19 cellular contexts compared by ENCODE assay signal in the genomic region with DNA sequence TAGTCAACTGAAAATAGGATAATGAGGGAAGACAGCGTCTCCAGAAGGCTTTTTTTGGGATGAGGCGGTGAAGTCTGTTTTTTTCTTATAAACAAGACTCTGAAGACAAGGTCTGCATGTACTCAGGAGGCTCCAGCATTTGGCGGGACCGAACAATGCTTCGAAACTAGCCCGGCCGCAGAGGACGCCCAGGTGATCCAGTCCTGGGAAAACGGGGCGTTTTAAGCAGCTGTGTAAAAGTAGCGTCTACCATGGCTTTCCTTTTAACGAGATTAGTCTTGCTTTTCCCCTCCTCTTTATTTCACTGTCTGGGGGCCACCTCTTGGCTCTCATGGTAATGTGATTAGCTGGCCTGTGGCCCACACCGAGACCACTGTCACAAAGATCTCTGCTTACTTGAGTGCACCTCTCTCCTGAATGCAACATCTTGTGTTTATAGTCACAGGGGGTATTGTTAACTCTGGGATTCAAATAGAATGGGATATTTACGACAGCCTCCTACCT. TPM values are rescaled to one million over a fixed set of nuclear protein-coding genes. Genes with fewer than 3 reads are reported as not detected.
DNase-seq lines count a peak whose midpoint lies in the region; ATAC-seq, FAIRE-seq and TF ChIP-seq lines count a peak whose summit lies in the region.
"Had no signal": no experiment of that assay in that cellular context is flagged by ENCODE, and none has a peak within 500 bp of the region (broad histone marks: within the 10 kb centered on the region; RNA-seq: fewer than 3 reads in every experiment).

No MANE protein-coding gene starts in this region.

- POLR2A ChIA-PET in HepG2 (lab: Yijun Ruan, JAX): interaction anchor here (1.8 to 2.9 kb wide), 3 partner anchors 8 to 56 kb away, joined by 7 to 28 read pairs (median 8); no protein-coding TSS in a partner anchor
- POLR2A ChIA-PET in A673 (lab: Charles Lee; ENCODE audit: low non-redundant PET): no interaction called here

- no peaks in the 10 kb centered on the region for H3K36me3 ChIP-seq in HepG2 (replicated peaks in 1 of 2; ENCODE audit: control insufficient read depth in 1 of 2, insufficient read depth in 2 of 2, low read length in 2 of 2)
- H3K36me3 ChIP-seq in right lobe of liver: no peaks in the 10 kb centered on the region
- H3K36me3 ChIP-seq in A673 (ENCODE audit: insufficient read depth, low read length, poor library complexity, severe bottlenecking): no peaks in the 10 kb centered on the region
- H3K36me3 ChIP-seq: BLaER1 treated with 17β-estradiol and CSF1 and Interleukin-3, amounts not matched to agents 10 nM and 100 nM; HAP-1 had no signal

- no TSS peak for BruUV-seq in HepG2 (replicated peaks; lab: Mats Ljungman, UMichigan)
- BruUV-seq in A673 (replicated peaks; lab: Mats Ljungman, UMichigan): no TSS peak

- peak overlapping the region; percentile 65 for H2AFZ ChIP-seq in HepG2 (ENCODE audit: low read length)

- H3K79me2 ChIP-seq in HepG2 (ENCODE audit: insufficient read depth, low read length): no peaks in the 10 kb centered on the region

- no peak for TF ChIP-seq EP300 in HepG2 (IDR thresholded peaks at IDR 0.05; ENCODE audit: low read depth in 2 of 2, low read length in 2 of 2)
- TF ChIP-seq EP300 in HepG2 (CRISPR knock-in tag; IDR thresholded peaks at IDR 0.05; ENCODE audit: borderline replicate concordance): no peak

- peak overlapping the region; percentile 95 for H3K27ac ChIP-seq in HepG2 (ENCODE audit: extremely low read length, insufficient read depth, low read length)
- H3K27ac ChIP-seq in right lobe of liver: no peak overlapping the region
- H3K27ac ChIP-seq in A673 (ENCODE audit: low read depth, low read length, poor library complexity, severe bottlenecking): no peak overlapping the region
- H3K27ac ChIP-seq: BLaER1 treated with 17β-estradiol and CSF1 and Interleukin-3, amounts not matched to agents 10 nM and 100 nM had no signal

- no peaks in the 10 kb centered on the region for H4K20me1 ChIP-seq in HepG2 (ENCODE audit: insufficient read depth, low read length)
- H4K20me1 ChIP-seq: BLaER1 treated with 17β-estradiol and CSF1 and Interleukin-3, amounts not matched to agents 10 nM and 100 nM had no signal

- H3K9ac ChIP-seq in HepG2 (ENCODE audit: insufficient read depth, low read depth, low read length): no peak overlapping the region
- H3K9ac ChIP-seq: BLaER1 treated with 17β-estradiol and CSF1 and Interleukin-3, amounts not matched to agents 10 nM and 100 nM had no signal

- no peak overlapping the region for H3K4me3 ChIP-seq in HepG2 (replicated peaks in 1 of 3; ENCODE audit: insufficient read depth in 1 of 3, low read depth in 2 of 3, low read length in 3 of 3)
- no peak overlapping the region for H3K4me3 ChIP-seq in right lobe of liver
- H3K4me3 ChIP-seq in A673 (ENCODE audit: low read depth, low read length, poor library complexity, severe bottlenecking): no peak overlapping the region
- H3K4me3 ChIP-seq: BLaER1 treated with 17β-estradiol and CSF1 and Interleukin-3, amounts not matched to agents 10 nM and 100 nM; HAP-1 had no signal

- H3K9me3 ChIP-seq in HepG2 (ENCODE audit: low read length) (no peaks in the 10 kb centered on the region), right lobe of liver (no peaks in the 10 kb centered on the region), A673 (ENCODE audit: low read depth, low read length, poor library complexity, severe bottlenecking) (no peaks in the 10 kb centered on the region)
- H3K9me3 ChIP-seq: HAP-1 had no signal

- WGBS in HepG2 (ENCODE audit: low lambda C conversion rate): 96% methylated on average over 14 of the region's 14 CpGs
- WGBS in right lobe of liver (ENCODE audit: insufficient coverage, low coverage, low lambda C conversion rate, missing lambda C conversion rate): 87% methylated on average over 12 of the region's 14 CpGs

- H3K4me1 ChIP-seq in HepG2 (ENCODE audit: insufficient read depth, low read length) (peaks cover 33% of the 10 kb centered on the region), right lobe of liver (peaks cover 0 to 9% (median 0%) of the 10 kb centered on the region in 4 donors), A673 (ENCODE audit: insufficient read depth, low read length, poor library complexity, severe bottlenecking) (no peaks in the 10 kb centered on the region)
- H3K4me1 ChIP-seq: HAP-1 had no signal

- H3K27me3 ChIP-seq in HepG2 (ENCODE audit: control insufficient read depth in 1 of 2, insufficient read depth in 2 of 2, low read length in 2 of 2): no peaks in the 10 kb centered on the region
- no peaks in the 10 kb centered on the region for H3K27me3 ChIP-seq in right lobe of liver
- peaks cover 18% of the 10 kb centered on the region for H3K27me3 ChIP-seq in A673 (replicated peaks; ENCODE audit: insufficient read depth, low read depth, low read length, poor library complexity)
- H3K27me3 ChIP-seq: BLaER1 treated with 17β-estradiol and CSF1 and Interleukin-3, amounts not matched to agents 10 nM and 100 nM had no signal

- no peak for TF ChIP-seq RAD21 in HepG2 (CRISPR knock-in tag; IDR thresholded peaks at IDR 0.05)

- no peak for DNase-seq in HepG2 (ENCODE audit: low spot score)
- no peak for DNase-seq in right lobe of liver
- DNase-seq in NCI-H82 treated with DMSO at 0.1 percent for 48 hours (lab: John Stamatoyannopoulos, UW; ENCODE audit: unreplicated experiment): peak; percentile 68
- peak; percentile 1 for DNase-seq in iPS-NIHi11 (ENCODE audit: low spot score)
- DNase-seq in A673 (ENCODE audit: low spot score): no peak
- DNase-seq in posterior vena cava (ENCODE audit: low spot score): no peak
- DNase-seq in HCEC 1CT: no peak
- DNase-seq in activated CD8-positive, alpha-beta memory T cell treated with anti-CD3 and anti-CD28 coated beads, Interleukin-2, amount 50 U/mL, for 4 hours: no peak
- DNase-seq: 8988T; ACHN; CD4-positive, CD25-positive, alpha-beta regulatory T cell; DMS 273 treated with DMSO at 0.1 percent for 48 hours; EL; GDM1; IMR-90 had no signal

- intact Hi-C loops in HepG2 (cut with micrococcal nuclease; ENCODE audit: unreplicated experiment) (no loop called here), right lobe of liver (cut with DNase I) (no loop called here), A673 (cut with micrococcal nuclease; ENCODE audit: unreplicated experiment) (no loop called here), posterior vena cava (cut with DNase I) (no loop called here)

- TF ChIP-seq POLR2A in HepG2 (IDR thresholded peaks at IDR 0.05; ENCODE audit: insufficient read depth in 1 of 2, low read depth in 2 of 2, low read length in 2 of 2) (no peak), right lobe of liver (IDR thresholded peaks at IDR 0.05) (no peak)

- CTCF ChIA-PET in HepG2 (lab: Yijun Ruan, JAX; ENCODE audit: low intra/inter-chr PET ratio, low total read pairs): no interaction called here
- CTCF ChIA-PET in A673 (lab: Charles Lee): no interaction called here

- no peak for ATAC-seq in HepG2
- no peak for ATAC-seq in right lobe of liver

- TF ChIP-seq CTCF in HepG2 (CRISPR knock-in tag; IDR thresholded peaks at IDR 0.05): no peak
- TF ChIP-seq CTCF in right lobe of liver (IDR thresholded peaks at IDR 0.05): no peak
- no peak for TF ChIP-seq CTCF in A673 (conservative IDR thresholded peaks at IDR 0.05; ENCODE audit: low read depth, low read length)

- peak overlapping the region; percentile 84; the same call in 1 of the 2 replicates for H3K4me2 ChIP-seq in HepG2 (ENCODE audit: low read depth, low read length)
- H3K4me2 ChIP-seq: BLaER1 treated with 17β-estradiol and CSF1 and Interleukin-3, amounts not matched to agents 10 nM and 100 nM had no signal

- in situ Hi-C loops in HepG2 (cut with HindIII; ENCODE audit: extremely low pct_ligation_motif_present, low pct_unique_long_range_greater_than_20kb): no loop called here

- no peak for FAIRE-seq in HepG2 (lab: Jason Lieb, UNC)
- FAIRE-seq: GM12892, H1 had no signal

RNA-seq across cellular contexts. Expression of a gene that starts 29.4 kb away (rescaled TPM):
- 122 and 176 TPM in 2 replicates for total RNA-seq in HepG2 (2016; rRNA removed; fragmentation: Illumina TruSeq; extraction: Trizol)
- total RNA-seq in HepG2 (2016; cell fraction: cytosol; rRNA removed; fragmentation: Illumina TruSeq; extraction: Trizol; ENCODE audit: low read depth): 1,005 and 1,074 TPM in 2 replicates
- total RNA-seq in HepG2 (2016; cell fraction: insoluble cytoplasmic fraction; rRNA removed; fragmentation: Illumina TruSeq; extraction: Trizol): 110 and 173 TPM in 2 replicates
- total RNA-seq in HepG2 (2016; cell fraction: membrane; rRNA removed; fragmentation: Illumina TruSeq; extraction: Trizol): 817 and 824 TPM in 2 replicates
- total RNA-seq in HepG2 (2016; cell fraction: nucleus; rRNA removed; fragmentation: Illumina TruSeq; extraction: Trizol): 71.9 and 77.8 TPM in 2 replicates
- 36.0 and 42.1 TPM in 2 replicates for polyA plus RNA-seq in HepG2 (2011; rRNA removed)
- polyA plus RNA-seq in HepG2 (2011; cell fraction: cytosol; rRNA removed): 36.5 and 39.7 TPM in 2 replicates
- polyA plus RNA-seq in HepG2 (2011; cell fraction: nucleus; rRNA removed): 30.0 and 32.8 TPM in 2 replicates
- 67.4 and 79.3 TPM in 2 replicates for polyA plus RNA-seq in HepG2 (2012)
- 1,318 and 1,338 TPM in 2 replicates for polyA plus RNA-seq in HepG2 (2016; cell fraction: cytosol; fragmentation: Illumina TruSeq; extraction: Trizol; ENCODE audit: low read depth)
- 121 and 126 TPM in 2 replicates for polyA plus RNA-seq in HepG2 (2016; cell fraction: insoluble cytoplasmic fraction; fragmentation: Illumina TruSeq; extraction: Trizol; ENCODE audit: low read depth)
- polyA plus RNA-seq in HepG2 (2016; cell fraction: membrane; fragmentation: Illumina TruSeq; extraction: Trizol; ENCODE audit: low read depth): 873 and 884 TPM in 2 replicates
- polyA plus RNA-seq in HepG2 (2016; cell fraction: nucleus; fragmentation: Illumina TruSeq; extraction: Trizol; ENCODE audit: insufficient read depth, low read depth): 118 and 129 TPM in 2 replicates
- 25.1 and 47.9 TPM in 2 replicates for polyA minus RNA-seq in HepG2 (2011; rRNA and poly(A)+ RNA removed; ENCODE audit: low replicate concordance)
- 16.9 and 22.6 TPM in 2 replicates for polyA minus RNA-seq in HepG2 (2011; cell fraction: cytosol; rRNA and poly(A)+ RNA removed)
- polyA minus RNA-seq in HepG2 (2011; cell fraction: nucleus; rRNA and poly(A)+ RNA removed): 16.4 and 20.8 TPM in 2 replicates
- total RNA-seq in right lobe of liver: 100 to 1,000 TPM in 2 of 6 experiments, 10 to 100 TPM in 4; 50.2 to 216 (median 64.9) TPM
- total RNA-seq in A673 (2021): 126 and 130 TPM in 2 replicates
- total RNA-seq in posterior vena cava: 10 to 100 TPM; 83.2 to 99.9 TPM

RNA-seq across cellular contexts. Expression of a gene that starts 55.3 kb away (rescaled TPM):
- total RNA-seq in HepG2 (2016; rRNA removed; fragmentation: Illumina TruSeq; extraction: Trizol) (40.6 and 59.2 TPM in 2 replicates), right lobe of liver (10 to 100 TPM; 26.5 to 46.0 (median 32.0) TPM), A673 (2021) (34.4 and 37.1 TPM in 2 replicates), posterior vena cava (10 to 100 TPM; 32.9 to 39.4 TPM)
- 23.2 and 29.0 TPM in 2 replicates for total RNA-seq in HepG2 (2016; cell fraction: cytosol; rRNA removed; fragmentation: Illumina TruSeq; extraction: Trizol; ENCODE audit: low read depth)
- total RNA-seq in HepG2 (2016; cell fraction: insoluble cytoplasmic fraction; rRNA removed; fragmentation: Illumina TruSeq; extraction: Trizol): 41.6 and 55.7 TPM in 2 replicates
- 47.8 and 50.6 TPM in 2 replicates for total RNA-seq in HepG2 (2016; cell fraction: membrane; rRNA removed; fragmentation: Illumina TruSeq; extraction: Trizol)
- total RNA-seq in HepG2 (2016; cell fraction: nucleus; rRNA removed; fragmentation: Illumina TruSeq; extraction: Trizol): 17.9 and 23.1 TPM in 2 replicates
- polyA plus RNA-seq in HepG2 (2011; rRNA removed): 24.6 and 33.7 TPM in 2 replicates
- 20.9 and 29.7 TPM in 2 replicates for polyA plus RNA-seq in HepG2 (2011; cell fraction: cytosol; rRNA removed)
- 16.6 and 28.3 TPM in 2 replicates for polyA plus RNA-seq in HepG2 (2011; cell fraction: nucleus; rRNA removed)
- 31.1 and 36.0 TPM in 2 replicates for polyA plus RNA-seq in HepG2 (2012)
- polyA plus RNA-seq in HepG2 (2016; cell fraction: cytosol; fragmentation: Illumina TruSeq; extraction: Trizol; ENCODE audit: low read depth): 33.6 and 40.0 TPM in 2 replicates
- polyA plus RNA-seq in HepG2 (2016; cell fraction: insoluble cytoplasmic fraction; fragmentation: Illumina TruSeq; extraction: Trizol; ENCODE audit: low read depth): 68.6 and 71.5 TPM in 2 replicates
- polyA plus RNA-seq in HepG2 (2016; cell fraction: membrane; fragmentation: Illumina TruSeq; extraction: Trizol; ENCODE audit: low read depth): 44.5 and 54.2 TPM in 2 replicates
- 38.5 and 43.8 TPM in 2 replicates for polyA plus RNA-seq in HepG2 (2016; cell fraction: nucleus; fragmentation: Illumina TruSeq; extraction: Trizol; ENCODE audit: insufficient read depth, low read depth)
- 3.4 and 7.8 TPM in 2 replicates for polyA minus RNA-seq in HepG2 (2011; rRNA and poly(A)+ RNA removed; ENCODE audit: low replicate concordance)
- 7.6 and 10.5 TPM in 2 replicates for polyA minus RNA-seq in HepG2 (2011; cell fraction: cytosol; rRNA and poly(A)+ RNA removed)
- polyA minus RNA-seq in HepG2 (2011; cell fraction: nucleus; rRNA and poly(A)+ RNA removed): 16.4 and 20.8 TPM in 2 replicates

Comparison
In these comparisons a context has a peak if more than half of its experiments do, and no peak if none do; other contexts are left out.
1. DNase-seq: peak in NCI-H82 treated with DMSO at 0.1 percent for 48 hours (single experiment) and iPS-NIHi11 (single experiment); none in HepG2 (single experiment), right lobe of liver (0 of 3), A673 (single experiment), posterior vena cava (single experiment), HCEC 1CT (single experiment) and activated CD8-positive, alpha-beta memory T cell treated with anti-CD3 and anti-CD28 coated beads, Interleukin-2, amount 50 U/mL, for 4 hours (single experiment).